14 cellular contexts compared by ENCODE assay signal in the genomic region with DNA sequence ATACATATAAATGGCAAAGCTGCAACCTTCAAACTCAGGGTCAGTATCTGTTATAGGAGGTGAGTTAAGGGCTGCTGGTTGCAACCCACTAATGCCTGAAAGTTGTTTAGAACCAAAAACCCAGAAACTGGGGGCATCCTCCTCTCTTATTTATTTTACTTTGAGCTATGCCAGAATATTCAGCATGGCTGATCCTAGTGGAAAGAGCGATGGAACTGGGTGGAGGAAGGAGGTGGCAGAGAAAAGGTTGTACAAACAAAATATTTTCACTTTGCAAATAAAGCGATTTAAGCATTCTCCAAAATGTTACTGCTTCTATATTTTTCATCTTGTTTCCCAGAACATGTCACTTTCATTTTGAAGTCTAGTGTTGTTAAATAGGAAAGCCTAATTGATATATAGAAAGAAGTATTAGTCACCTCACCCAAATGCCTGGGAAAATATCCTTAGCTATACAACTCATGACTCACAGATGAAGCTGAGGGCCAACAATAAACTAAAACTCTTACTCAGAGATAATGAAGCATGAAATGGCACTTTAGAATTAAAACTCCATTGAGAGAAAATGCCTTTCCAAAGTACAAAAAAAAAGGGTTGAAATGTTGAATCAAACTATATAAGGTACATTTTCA.
DNase-seq lines count a peak whose midpoint lies in the region; ATAC-seq and TF ChIP-seq lines count a peak whose summit lies in the region.
"Had no signal": no experiment of that assay in that cellular context is flagged by ENCODE, and none has a peak within 500 bp of the region (broad histone marks: within the 10 kb centered on the region; RNA-seq: fewer than 3 reads in every experiment).

No MANE protein-coding gene starts in this region.

- no peak for TF ChIP-seq CTCF in PC-3 (conservative IDR thresholded peaks at IDR 0.05; ENCODE audit: low read depth, low read length)
- no peak for TF ChIP-seq CTCF in epithelial cell of esophagus (IDR thresholded peaks at IDR 0.05; ENCODE audit: insufficient read depth, low read depth, low read length, missing control alignments)
- TF ChIP-seq CTCF in retinal pigment epithelial cell (conservative IDR thresholded peaks at IDR 0.05; ENCODE audit: low read depth, low read length): no peak

- H3K4me3 ChIP-seq in PC-3 (ENCODE audit: low read length) (peak overlapping the region; percentile 50), epithelial cell of esophagus (ENCODE audit: low read length) (no peak overlapping the region), retinal pigment epithelial cell (ENCODE audit: low read length) (no peak overlapping the region)

- no peaks in the 10 kb centered on the region for H4K20me1 ChIP-seq in PC-3 (ENCODE audit: low read length)

- H3K4me1 ChIP-seq in PC-3 (ENCODE audit: insufficient read depth, low read length): peaks cover 57% of the 10 kb centered on the region

- H3F3A ChIP-seq in PC-3 (ENCODE audit: low read length, unreplicated experiment): no peaks in the 10 kb centered on the region

- CTCF ChIA-PET in PC-3 (lab: Charles Lee): interaction anchor here (0.7 to 1.0 kb wide), 2 partner anchors 36 to 251 kb away, joined by 5 to 6 read pairs; partner anchors contain the start of gene UBE2E3

- H3K4me2 ChIP-seq in PC-3 (ENCODE audit: low read length): peak overlapping the region; percentile 80

- no peaks in the 10 kb centered on the region for H3K27me3 ChIP-seq in PC-3 (ENCODE audit: low read length)

- intact Hi-C loops in PC-3 (cut with micrococcal nuclease): loop anchor here (10.0 kb wide), 1 partner anchor 604 kb away; no protein-coding TSS in a partner anchor

- H3K9me2 ChIP-seq in PC-3 (replicated peaks; ENCODE audit: low read length): no peaks in the 10 kb centered on the region

- H3K9me3 ChIP-seq in PC-3 (ENCODE audit: low read length): no peaks in the 10 kb centered on the region

- H3K27ac ChIP-seq in PC-3 (ENCODE audit: low read length): peak overlapping the region; percentile 96

- peaks cover 12% of the 10 kb centered on the region for H3K36me3 ChIP-seq in PC-3 (ENCODE audit: low read depth, low read length)

- peak overlapping the region; percentile 77 for H3K9ac ChIP-seq in PC-3 (ENCODE audit: low read length)

- H3K79me2 ChIP-seq in PC-3 (ENCODE audit: low read length): no peaks in the 10 kb centered on the region

- BruUV-seq in PC-3 (replicated peaks; lab: Mats Ljungman, UMichigan): no TSS peak

- POLR2A ChIA-PET in PC-3 (lab: Charles Lee; ENCODE audit: unreplicated experiment): interaction anchor here (0.5 to 1.0 kb wide), 4 partner anchors 37 to 339 kb away, joined by 3 to 9 read pairs (median 4); no protein-coding TSS in a partner anchor

- H2AFZ ChIP-seq in PC-3 (ENCODE audit: low read length): no peak overlapping the region

- peak; percentile 76 for ATAC-seq in PC-3
- ATAC-seq: activated naive CD4-positive, alpha-beta T cell treated with anti-CD3 and anti-CD28 coated beads, Interleukin-2, amount 50 U/mL, for 72 hours; effector memory CD8-positive, alpha-beta T cell had no signal

- DNase-seq in Daoy (ENCODE audit: low read depth) (peak; percentile 83), PC-3 (peak; percentile 90), epithelial cell of esophagus (ENCODE audit: low read depth) (peak; percentile 89), retinal pigment epithelial cell (ENCODE audit: low read depth) (peak; percentile 84), activated gamma-delta T cell (lab: John Stamatoyannopoulos, UW) (no peak), C1 segment of cervical spinal cord (lab: John Stamatoyannopoulos, UW) (no peak), HT-29 (ENCODE audit: low spot score) (no peak)
- DNase-seq in stimulated activated CD4-positive, alpha-beta T cell treated with anti-CD3 and anti-CD28 coated beads, Interleukin-4, amount 100 ng/mL, for 4 hours: no peak
- DNase-seq: activated CD4-positive, alpha-beta T cell treated with anti-CD3 and anti-CD28 coated beads, Interleukin-2, amount 50 U/mL, for 1 hour; DND-41; effector memory CD8-positive, alpha-beta T cell; KG1; kidney had no signal

Comparison
In these comparisons a context has a peak if more than half of its experiments do, and no peak if none do; other contexts are left out.
1. DNase-seq: peak in Daoy (single experiment), PC-3 (single experiment), epithelial cell of esophagus (single experiment) and retinal pigment epithelial cell (single experiment); none in activated gamma-delta T cell (single experiment), C1 segment of cervical spinal cord (0 of 14), stimulated activated CD4-positive, alpha-beta T cell treated with anti-CD3 and anti-CD28 coated beads, Interleukin-4, amount 100 ng/mL, for 4 hours (0 of 2) and HT-29 (single experiment).